ENCODE assay signal across 1 cellular context in the genomic region with DNA sequence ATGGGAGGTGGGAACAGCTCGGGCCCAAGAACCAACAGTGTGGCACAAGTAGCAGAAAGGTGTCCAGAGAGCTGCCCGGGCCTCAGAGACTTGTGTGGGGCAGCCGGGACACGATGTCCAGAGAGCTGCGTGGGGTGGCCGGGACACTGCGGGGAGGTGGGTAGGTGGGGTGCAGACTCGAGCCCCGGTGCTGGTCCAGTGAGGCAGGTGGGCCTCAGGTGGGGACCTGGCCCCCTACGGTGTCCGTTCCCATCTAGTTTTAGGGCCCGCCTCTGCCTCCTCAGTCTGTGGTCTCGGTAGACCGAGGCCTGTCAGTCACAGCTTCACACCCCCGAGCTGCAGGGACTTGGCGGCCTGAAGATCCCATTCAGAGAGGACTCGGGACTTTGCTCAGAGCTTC.
TF ChIP-seq lines count a peak whose summit lies in the region.

No MANE protein-coding gene starts in this region.

TF ChIP-seq in GM12878, 131 proteins besides CTCF, POLR2A, EP300 and RAD21 (continued from another document):
- TF ChIP-seq ZNF207 (IDR thresholded peaks at IDR 0.05; ENCODE audit: borderline replicate concordance): no peak
TF ChIP-seq in GM12878: peak in this region for 1.
